In the genomic region with DNA sequence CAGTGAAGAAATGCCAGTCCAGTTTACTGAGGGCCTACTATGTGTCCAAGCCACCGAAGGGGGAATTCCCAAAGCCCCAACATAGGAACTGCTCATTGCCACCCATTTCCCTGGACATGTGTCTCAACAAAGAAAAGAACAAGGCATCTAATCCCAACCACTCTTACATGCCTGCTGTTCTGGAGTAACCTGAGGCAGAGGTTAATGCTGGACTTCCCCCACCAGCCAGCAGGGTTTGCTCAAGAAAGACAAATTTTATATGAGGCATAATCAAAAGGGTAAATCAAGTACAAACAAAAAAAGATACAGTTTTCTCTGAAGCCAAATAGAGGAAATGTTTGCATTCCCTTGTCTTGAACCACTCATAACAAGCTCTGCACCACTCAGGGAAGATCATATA, we compare ENCODE assay signal across 2 cellular contexts.
TF ChIP-seq lines count a peak whose summit lies in the region.

No MANE protein-coding gene starts in this region.

TF ChIP-seq in GM23338, 12 proteins besides CTCF, POLR2A, EP300 and RAD21:
- no peak for TF ChIP-seq JUNB (IDR thresholded peaks at IDR 0.05; ENCODE audit: unreplicated experiment)
- TF ChIP-seq, protein P1, sequence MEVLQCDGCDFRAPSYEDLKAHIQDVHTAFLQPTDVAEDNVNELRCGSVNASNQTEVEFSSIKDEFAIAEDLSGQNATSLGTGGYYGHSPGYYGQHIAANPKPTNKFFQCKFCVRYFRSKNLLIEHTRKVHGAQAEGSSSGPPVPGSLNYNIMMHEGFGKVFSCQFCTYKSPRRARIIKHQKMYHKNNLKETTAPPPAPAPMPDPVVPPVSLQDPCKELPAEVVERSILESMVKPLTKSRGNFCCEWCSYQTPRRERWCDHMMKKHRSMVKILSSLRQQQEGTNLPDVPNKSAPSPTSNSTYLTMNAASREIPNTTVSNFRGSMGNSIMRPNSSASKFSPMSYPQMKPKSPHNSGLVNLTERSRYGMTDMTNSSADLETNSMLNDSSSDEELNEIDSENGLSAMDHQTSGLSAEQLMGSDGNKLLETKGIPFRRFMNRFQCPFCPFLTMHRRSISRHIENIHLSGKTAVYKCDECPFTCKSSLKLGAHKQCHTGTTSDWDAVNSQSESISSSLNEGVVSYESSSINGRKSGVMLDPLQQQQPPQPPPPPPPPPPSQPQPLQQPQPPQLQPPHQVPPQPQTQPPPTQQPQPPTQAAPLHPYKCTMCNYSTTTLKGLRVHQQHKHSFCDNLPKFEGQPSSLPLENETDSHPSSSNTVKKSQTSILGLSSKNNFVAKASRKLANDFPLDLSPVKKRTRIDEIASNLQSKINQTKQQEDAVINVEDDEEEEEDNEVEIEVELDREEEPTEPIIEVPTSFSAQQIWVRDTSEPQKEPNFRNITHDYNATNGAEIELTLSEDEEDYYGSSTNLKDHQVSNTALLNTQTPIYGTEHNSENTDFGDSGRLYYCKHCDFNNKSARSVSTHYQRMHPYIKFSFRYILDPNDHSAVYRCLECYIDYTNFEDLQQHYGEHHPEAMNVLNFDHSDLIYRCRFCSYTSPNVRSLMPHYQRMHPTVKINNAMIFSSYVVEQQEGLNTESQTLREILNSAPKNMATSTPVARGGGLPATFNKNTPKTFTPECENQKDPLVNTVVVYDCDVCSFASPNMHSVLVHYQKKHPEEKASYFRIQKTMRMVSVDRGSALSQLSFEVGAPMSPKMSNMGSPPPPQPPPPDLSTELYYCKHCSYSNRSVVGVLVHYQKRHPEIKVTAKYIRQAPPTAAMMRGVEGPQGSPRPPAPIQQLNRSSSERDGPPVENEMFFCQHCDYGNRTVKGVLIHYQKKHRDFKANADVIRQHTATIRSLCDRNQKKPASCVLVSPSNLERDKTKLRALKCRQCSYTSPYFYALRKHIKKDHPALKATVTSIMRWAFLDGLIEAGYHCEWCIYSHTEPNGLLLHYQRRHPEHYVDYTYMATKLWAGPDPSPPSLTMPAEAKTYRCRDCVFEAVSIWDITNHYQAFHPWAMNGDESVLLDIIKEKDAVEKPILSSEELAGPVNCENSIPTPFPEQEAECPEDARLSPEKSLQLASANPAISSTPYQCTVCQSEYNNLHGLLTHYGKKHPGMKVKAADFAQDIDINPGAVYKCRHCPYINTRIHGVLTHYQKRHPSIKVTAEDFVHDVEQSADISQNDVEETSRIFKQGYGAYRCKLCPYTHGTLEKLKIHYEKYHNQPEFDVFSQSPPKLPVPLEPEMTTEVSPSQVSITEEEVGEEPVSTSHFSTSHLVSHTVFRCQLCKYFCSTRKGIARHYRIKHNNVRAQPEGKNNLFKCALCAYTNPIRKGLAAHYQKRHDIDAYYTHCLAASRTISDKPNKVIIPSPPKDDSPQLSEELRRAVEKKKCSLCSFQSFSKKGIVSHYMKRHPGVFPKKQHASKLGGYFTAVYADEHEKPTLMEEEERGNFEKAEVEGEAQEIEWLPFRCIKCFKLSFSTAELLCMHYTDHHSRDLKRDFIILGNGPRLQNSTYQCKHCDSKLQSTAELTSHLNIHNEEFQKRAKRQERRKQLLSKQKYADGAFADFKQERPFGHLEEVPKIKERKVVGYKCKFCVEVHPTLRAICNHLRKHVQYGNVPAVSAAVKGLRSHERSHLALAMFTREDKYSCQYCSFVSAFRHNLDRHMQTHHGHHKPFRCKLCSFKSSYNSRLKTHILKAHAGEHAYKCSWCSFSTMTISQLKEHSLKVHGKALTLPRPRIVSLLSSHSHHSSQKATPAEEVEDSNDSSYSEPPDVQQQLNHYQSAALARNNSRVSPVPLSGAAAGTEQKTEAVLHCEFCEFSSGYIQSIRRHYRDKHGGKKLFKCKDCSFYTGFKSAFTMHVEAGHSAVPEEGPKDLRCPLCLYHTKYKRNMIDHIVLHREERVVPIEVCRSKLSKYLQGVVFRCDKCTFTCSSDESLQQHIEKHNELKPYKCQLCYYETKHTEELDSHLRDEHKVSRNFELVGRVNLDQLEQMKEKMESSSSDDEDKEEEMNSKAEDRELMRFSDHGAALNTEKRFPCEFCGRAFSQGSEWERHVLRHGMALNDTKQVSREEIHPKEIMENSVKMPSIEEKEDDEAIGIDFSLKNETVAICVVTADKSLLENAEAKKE (CRISPR knock-in tag; IDR thresholded peaks at IDR 0.05), result no peak
- TF ChIP-seq, protein P2, sequence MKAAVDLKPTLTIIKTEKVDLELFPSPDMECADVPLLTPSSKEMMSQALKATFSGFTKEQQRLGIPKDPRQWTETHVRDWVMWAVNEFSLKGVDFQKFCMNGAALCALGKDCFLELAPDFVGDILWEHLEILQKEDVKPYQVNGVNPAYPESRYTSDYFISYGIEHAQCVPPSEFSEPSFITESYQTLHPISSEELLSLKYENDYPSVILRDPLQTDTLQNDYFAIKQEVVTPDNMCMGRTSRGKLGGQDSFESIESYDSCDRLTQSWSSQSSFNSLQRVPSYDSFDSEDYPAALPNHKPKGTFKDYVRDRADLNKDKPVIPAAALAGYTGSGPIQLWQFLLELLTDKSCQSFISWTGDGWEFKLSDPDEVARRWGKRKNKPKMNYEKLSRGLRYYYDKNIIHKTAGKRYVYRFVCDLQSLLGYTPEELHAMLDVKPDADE (IDR thresholded peaks at IDR 0.05), result no peak

TF ChIP-seq in SK-N-SH, 30 proteins besides CTCF, POLR2A, EP300 and RAD21:
- no peak for TF ChIP-seq CHD2 (IDR thresholded peaks at IDR 0.05; ENCODE audit: low read length, partially characterized antibody)
- TF ChIP-seq GATA2 (CRISPR knock-in tag; IDR thresholded peaks at IDR 0.05), result no peak
- TF ChIP-seq, protein P3, sequence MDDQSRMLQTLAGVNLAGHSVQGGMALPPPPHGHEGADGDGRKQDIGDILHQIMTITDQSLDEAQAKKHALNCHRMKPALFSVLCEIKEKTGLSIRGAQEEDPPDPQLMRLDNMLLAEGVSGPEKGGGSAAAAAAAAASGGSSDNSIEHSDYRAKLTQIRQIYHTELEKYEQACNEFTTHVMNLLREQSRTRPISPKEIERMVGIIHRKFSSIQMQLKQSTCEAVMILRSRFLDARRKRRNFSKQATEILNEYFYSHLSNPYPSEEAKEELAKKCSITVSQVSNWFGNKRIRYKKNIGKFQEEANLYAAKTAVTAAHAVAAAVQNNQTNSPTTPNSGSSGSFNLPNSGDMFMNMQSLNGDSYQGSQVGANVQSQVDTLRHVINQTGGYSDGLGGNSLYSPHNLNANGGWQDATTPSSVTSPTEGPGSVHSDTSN (IDR thresholded peaks at IDR 0.05), result no peak
- TF ChIP-seq JUND (IDR thresholded peaks at IDR 0.05), result no peak
- TF ChIP-seq EZH2phosphoT487 (IDR thresholded peaks at IDR 0.05; ENCODE audit: borderline replicate concordance, low read depth), result no peak
- TF ChIP-seq NRF1 (IDR thresholded peaks at IDR 0.05; ENCODE audit: low read depth, low read length), result no peak
- TF ChIP-seq, protein P4, sequence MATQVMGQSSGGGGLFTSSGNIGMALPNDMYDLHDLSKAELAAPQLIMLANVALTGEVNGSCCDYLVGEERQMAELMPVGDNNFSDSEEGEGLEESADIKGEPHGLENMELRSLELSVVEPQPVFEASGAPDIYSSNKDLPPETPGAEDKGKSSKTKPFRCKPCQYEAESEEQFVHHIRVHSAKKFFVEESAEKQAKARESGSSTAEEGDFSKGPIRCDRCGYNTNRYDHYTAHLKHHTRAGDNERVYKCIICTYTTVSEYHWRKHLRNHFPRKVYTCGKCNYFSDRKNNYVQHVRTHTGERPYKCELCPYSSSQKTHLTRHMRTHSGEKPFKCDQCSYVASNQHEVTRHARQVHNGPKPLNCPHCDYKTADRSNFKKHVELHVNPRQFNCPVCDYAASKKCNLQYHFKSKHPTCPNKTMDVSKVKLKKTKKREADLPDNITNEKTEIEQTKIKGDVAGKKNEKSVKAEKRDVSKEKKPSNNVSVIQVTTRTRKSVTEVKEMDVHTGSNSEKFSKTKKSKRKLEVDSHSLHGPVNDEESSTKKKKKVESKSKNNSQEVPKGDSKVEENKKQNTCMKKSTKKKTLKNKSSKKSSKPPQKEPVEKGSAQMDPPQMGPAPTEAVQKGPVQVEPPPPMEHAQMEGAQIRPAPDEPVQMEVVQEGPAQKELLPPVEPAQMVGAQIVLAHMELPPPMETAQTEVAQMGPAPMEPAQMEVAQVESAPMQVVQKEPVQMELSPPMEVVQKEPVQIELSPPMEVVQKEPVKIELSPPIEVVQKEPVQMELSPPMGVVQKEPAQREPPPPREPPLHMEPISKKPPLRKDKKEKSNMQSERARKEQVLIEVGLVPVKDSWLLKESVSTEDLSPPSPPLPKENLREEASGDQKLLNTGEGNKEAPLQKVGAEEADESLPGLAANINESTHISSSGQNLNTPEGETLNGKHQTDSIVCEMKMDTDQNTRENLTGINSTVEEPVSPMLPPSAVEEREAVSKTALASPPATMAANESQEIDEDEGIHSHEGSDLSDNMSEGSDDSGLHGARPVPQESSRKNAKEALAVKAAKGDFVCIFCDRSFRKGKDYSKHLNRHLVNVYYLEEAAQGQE (IDR thresholded peaks at IDR 0.05; ENCODE audit: low read depth, low read length), result no peak
- no peak for TF ChIP-seq ELF1 (IDR thresholded peaks at IDR 0.05)
- TF ChIP-seq YY1 (IDR thresholded peaks at IDR 0.05; ENCODE audit: low read depth), result no peak
- TF ChIP-seq, protein P5, sequence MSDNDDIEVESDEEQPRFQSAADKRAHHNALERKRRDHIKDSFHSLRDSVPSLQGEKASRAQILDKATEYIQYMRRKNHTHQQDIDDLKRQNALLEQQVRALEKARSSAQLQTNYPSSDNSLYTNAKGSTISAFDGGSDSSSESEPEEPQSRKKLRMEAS (IDR thresholded peaks at IDR 0.05; ENCODE audit: low read depth), result no peak
- no peak for TF ChIP-seq SIN3A (IDR thresholded peaks at IDR 0.05; ENCODE audit: borderline replicate concordance, low read depth, low read length)
- TF ChIP-seq TEAD4 (IDR thresholded peaks at IDR 0.05; ENCODE audit: borderline replicate concordance, insufficient read depth), result no peak
- TF ChIP-seq, protein P6, sequence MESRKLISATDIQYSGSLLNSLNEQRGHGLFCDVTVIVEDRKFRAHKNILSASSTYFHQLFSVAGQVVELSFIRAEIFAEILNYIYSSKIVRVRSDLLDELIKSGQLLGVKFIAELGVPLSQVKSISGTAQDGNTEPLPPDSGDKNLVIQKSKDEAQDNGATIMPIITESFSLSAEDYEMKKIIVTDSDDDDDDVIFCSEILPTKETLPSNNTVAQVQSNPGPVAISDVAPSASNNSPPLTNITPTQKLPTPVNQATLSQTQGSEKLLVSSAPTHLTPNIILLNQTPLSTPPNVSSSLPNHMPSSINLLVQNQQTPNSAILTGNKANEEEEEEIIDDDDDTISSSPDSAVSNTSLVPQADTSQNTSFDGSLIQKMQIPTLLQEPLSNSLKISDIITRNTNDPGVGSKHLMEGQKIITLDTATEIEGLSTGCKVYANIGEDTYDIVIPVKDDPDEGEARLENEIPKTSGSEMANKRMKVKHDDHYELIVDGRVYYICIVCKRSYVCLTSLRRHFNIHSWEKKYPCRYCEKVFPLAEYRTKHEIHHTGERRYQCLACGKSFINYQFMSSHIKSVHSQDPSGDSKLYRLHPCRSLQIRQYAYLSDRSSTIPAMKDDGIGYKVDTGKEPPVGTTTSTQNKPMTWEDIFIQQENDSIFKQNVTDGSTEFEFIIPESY (IDR thresholded peaks at IDR 0.05; ENCODE audit: borderline replicate concordance, low read depth), result no peak
